Comparison of ENCODE assay signal across 19 cellular contexts in genomic region chr2:178315488-178315948, GRCh38.
"Had no signal": no experiment of that assay in that cellular context is flagged by ENCODE, and none has a peak within 500 bp of the region (broad histone marks: within the 10 kb centered on the region; RNA-seq: fewer than 3 reads in every experiment).

No MANE protein-coding gene starts in this region.

- DNase-seq: activated CD4-positive, alpha-beta T cell treated with anti-CD3 and anti-CD28 coated beads for 1 hour; activated CD8-positive, alpha-beta memory T cell treated with anti-CD3 and anti-CD28 coated beads for 24 hours; activated CD8-positive, alpha-beta memory T cell treated with anti-CD3 and anti-CD28 coated beads, Interleukin-2, amount 50 U/mL, for 48 hours; activated effector memory CD4-positive, alpha-beta T cell treated with anti-CD3 and anti-CD28 coated beads, Interleukin-2, amount 50 U/mL, for 16 hours; activated naive CD4-positive, alpha-beta T cell treated with anti-CD3 and anti-CD28 coated beads, Interleukin-2, amount 50 U/mL, for 16 hours; activated T-cell treated with anti-CD3 and anti-CD28 coated beads, Interleukin-2, amount 50 U/mL, for 72 hours; cerebellar nuclear complex; cortex of kidney; lower lobe of right lung; posterior cingulate gyrus; retina; stimulated activated CD4-positive, alpha-beta T cell treated with anti-CD3 and anti-CD28 coated beads, Interleukin-2, amount 100 ng/mL, for 24 hours; stimulated activated naive CD4-positive, alpha-beta T cell treated with Interleukin-2 at 50 U/mL for 16 hours; tibial artery had no signal

- H3K9me3 ChIP-seq: breast epithelium, lower lobe of right lung, tibial artery had no signal

- H3K36me3 ChIP-seq: breast epithelium, lower lobe of right lung, tibial artery had no signal

- H3K4me3 ChIP-seq: breast epithelium, lower lobe of right lung, tibial artery had no signal

- FAIRE-seq: astrocyte, endometrium had no signal

- H3K27ac ChIP-seq: breast epithelium, lower lobe of right lung, tibial artery, VCaP had no signal

- H3K4me1 ChIP-seq: breast epithelium, lower lobe of right lung, tibial artery had no signal

- ATAC-seq: activated T-cell treated with anti-CD3 and anti-CD28 coated beads, Interleukin-2, amount 50 U/mL, for 72 hours; natural killer cell treated with Interleukin-12 subunit alpha and Interleukin-12 subunit beta and Interleukin-15 and Interleukin-18, amount 100 ng/mL, for 72 hours had no signal

- H3K27me3 ChIP-seq: breast epithelium, tibial artery had no signal
